21 cellular contexts compared by ENCODE assay signal in genomic region chr5:17261075-17261474, GRCh38. TPM values are rescaled to one million over a fixed set of nuclear protein-coding genes. Genes with fewer than 3 reads are reported as not detected.
DNase-seq lines count a peak whose midpoint lies in the region; ATAC-seq, FAIRE-seq and TF ChIP-seq lines count a peak whose summit lies in the region.
"Had no signal": no experiment of that assay in that cellular context is flagged by ENCODE, and none has a peak within 500 bp of the region (broad histone marks: within the 10 kb centered on the region; RNA-seq: fewer than 3 reads in every experiment).

No MANE protein-coding gene starts in this region.

- H3K4me1 ChIP-seq in HUES64 (ENCODE audit: insufficient read depth, low read length): peaks cover 40% of the 10 kb centered on the region
- H3K4me1 ChIP-seq: BLaER1 had no signal

- 0 out of 2 replicates have a peak overlapping the region, but pooled peaks have one; percentile 10 for H3K4me3 ChIP-seq in HUES64 (ENCODE audit: low read length)
- H3K4me3 ChIP-seq in SK-N-MC: no peak overlapping the region
- no peak overlapping the region for H3K4me3 ChIP-seq in fibroblast of villous mesenchyme (ENCODE audit: low read depth, low read length)
- H3K4me3 ChIP-seq: BLaER1, GM23248, MG63 had no signal

- peaks cover 34% of the 10 kb centered on the region for H3K36me3 ChIP-seq in HUES64 (ENCODE audit: insufficient read depth, low read length)
- peaks cover 95% of the 10 kb centered on the region for H3K36me3 ChIP-seq in SK-N-MC (ENCODE audit: insufficient read depth, low read length)

- TF ChIP-seq CTCF in fibroblast of villous mesenchyme (IDR thresholded peaks at IDR 0.05; ENCODE audit: insufficient read depth, low read depth, low read length): no peak

- H3K9ac ChIP-seq in HUES64 (ENCODE audit: low read depth, low read length) (no peak overlapping the region), SK-N-MC (ENCODE audit: insufficient read length) (no peak overlapping the region)
- H3K9ac ChIP-seq: BLaER1, GM23248 had no signal

- H3K27me3 ChIP-seq in HUES64 (ENCODE audit: insufficient read depth, low read length): no peaks in the 10 kb centered on the region
- H3K27me3 ChIP-seq: BLaER1, MG63 had no signal

- DNase-seq in DMS79 treated with DMSO at 0.1 percent for 48 hours (lab: John Stamatoyannopoulos, UW) (peak; percentile 16), DMS79 (lab: John Stamatoyannopoulos, UW) (no peak), SK-N-MC (ENCODE audit: low read depth, low spot score) (no peak), fibroblast of villous mesenchyme (ENCODE audit: low read depth) (peak; percentile 42), GM03348 (ENCODE audit: low spot score) (no peak), GM19239 (ENCODE audit: insufficient read length, low spot score) (no peak)
- DNase-seq: CD8-positive, alpha-beta T cell; GDM1; GM23248; MG63; NCI-H1105; NCI-H510A; RPMI8226; SIG-M5 had no signal

- ATAC-seq in GM19035 (IDR thresholded peaks at IDR 0.05; ENCODE audit: unreplicated experiment): no peak
- ATAC-seq: CD8-positive, alpha-beta T cell had no signal

- H3K27ac ChIP-seq in HUES64 (ENCODE audit: low read depth, low read length) (no peak overlapping the region), SK-N-MC (peak overlapping the region; percentile 22; the same call in 1 of the 2 replicates)
- H3K27ac ChIP-seq: 22Rv1, BLaER1, GM23248 had no signal

- no peak for FAIRE-seq in GM19239 (lab: Jason Lieb, UNC)
- FAIRE-seq: D721Med, GM12891, GM18507 had no signal

- peaks cover 2% of the 10 kb centered on the region; the same call in 1 of the 2 replicates for H3K9me3 ChIP-seq in HUES64 (ENCODE audit: insufficient read depth, low read depth, low read length)
- peaks cover 19% of the 10 kb centered on the region for H3K9me3 ChIP-seq in SK-N-MC (ENCODE audit: low read depth, low read length)

- WGBS in HUES64: 89% methylated on average over 3 of the region's 3 CpGs

RNA-seq across cellular contexts. Expression of gene BASP1, which starts 43.6 kb away (rescaled TPM):
- polyA plus RNA-seq in HUES64 (2013, experiment 1 of 2): 118 TPM
- 134 TPM for polyA plus RNA-seq in HUES64 (2013, experiment 2 of 2)
- total RNA-seq in fibroblast of villous mesenchyme: 126 and 127 TPM in 2 replicates

Comparison
In these comparisons a context has a peak if more than half of its experiments do, and no peak if none do; other contexts are left out.
1. DNase-seq: peak in DMS79 treated with DMSO at 0.1 percent for 48 hours (single experiment) and fibroblast of villous mesenchyme (single experiment); none in DMS79 (single experiment), SK-N-MC (single experiment), GM03348 (single experiment) and GM19239 (single experiment).